Comparison of ENCODE assay signal across 8 cellular contexts in genomic region chr6:30066577-30067459, GRCh38.
DNase-seq lines count a peak whose midpoint lies in the region; ATAC-seq and FAIRE-seq lines count a peak whose summit lies in the region.

Gene PPP1R11 (plus strand): TSS chr6:30067198. CDS start chr6:30067411, 213 bp downstream.

- H3K4me1 Mint-ChIP-seq in effector memory CD8-positive, alpha-beta T cell (ENCODE audit: low read depth in 2 of 2), result peaks cover 43 to 48% of the 10 kb centered on the region in 2 donors

- H3K4me3 Mint-ChIP-seq in effector memory CD8-positive, alpha-beta T cell, result peak within 1 kb of the TSS; percentile 83 to 95

- FAIRE-seq in HTR-8/SVneo (lab: Jason Lieb, UNC), result peak; percentile 95

- no peaks in the 10 kb centered on the region for H3K9me3 Mint-ChIP-seq in effector memory CD8-positive, alpha-beta T cell

- ATAC-seq in GM21367 (IDR thresholded peaks at IDR 0.05; ENCODE audit: unreplicated experiment), result peak; percentile 87
- ATAC-seq in effector memory CD8-positive, alpha-beta T cell (replicated peaks), result peak; percentile 96

- H3K27ac Mint-ChIP-seq in effector memory CD8-positive, alpha-beta T cell, result peak within 1 kb of the TSS; percentile 96 to 99

- H3K27me3 Mint-ChIP-seq in effector memory CD8-positive, alpha-beta T cell, result peaks cover 15 to 19% of the 10 kb centered on the region in 2 donors

- H3K36me3 Mint-ChIP-seq in effector memory CD8-positive, alpha-beta T cell (ENCODE audit: insufficient read depth), result peaks cover 61% of the 10 kb centered on the region

- DNase-seq in COLO829 (ENCODE audit: low spot score), result peak; percentile 100
- DNase-seq in HTR-8/SVneo (ENCODE audit: insufficient read length, low spot score), result peak; percentile 96
- DNase-seq in NOMO-1 treated with dmso at 0.1 percent for 144 hours (lab: John Stamatoyannopoulos, UW; ENCODE audit: unreplicated experiment), result peak; percentile 100
- peak; percentile 83 to 97 (median 96) for DNase-seq in activated CD8-positive, alpha-beta memory T cell treated with anti-CD3 and anti-CD28 coated beads for 48 hours (ENCODE audit: low read depth in 2 of 3, low spot score in 2 of 3)
- DNase-seq in effector memory CD8-positive, alpha-beta T cell, result peak; percentile 97 to 98 (median 97)
- DNase-seq in medulla oblongata (ENCODE audit: extremely low spot score), result peak; percentile 100
- DNase-seq in stimulated activated CD8-positive, alpha-beta memory T cell treated with anti-CD3 and anti-CD28 coated beads, Interleukin-12 subunit alpha, Interleukin-12 subunit beta, amount 100 ng/mL, for 1 hour (ENCODE audit: low read depth), result peak; percentile 99

Comparison
In these comparisons a context has a peak if more than half of its experiments do, and no peak if none do; other contexts are left out.
1. Peak in every context shown above with its lines: DNase-seq and ATAC-seq.